ENCODE assay signal across 25 cellular contexts in the genomic region with DNA sequence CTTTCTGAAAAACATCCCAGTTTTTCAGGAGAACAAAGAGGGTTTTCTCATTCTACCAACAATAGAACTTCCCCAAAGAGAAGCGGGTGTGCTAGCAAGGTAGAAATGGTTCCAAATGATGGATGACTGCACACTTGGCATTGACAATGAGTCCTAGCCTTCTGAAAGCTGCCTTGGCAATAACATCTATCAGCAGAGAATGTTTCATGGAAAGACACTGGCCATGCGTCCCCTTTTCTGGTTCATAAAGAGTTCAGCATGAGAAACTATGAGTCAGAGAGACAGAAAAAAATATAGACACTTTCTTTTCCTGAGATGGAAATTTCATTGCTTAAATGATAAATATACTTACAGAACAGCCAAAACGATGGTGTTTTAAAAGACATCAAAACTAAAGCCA.
DNase-seq lines count a peak whose midpoint lies in the region; FAIRE-seq and TF ChIP-seq lines count a peak whose summit lies in the region.
"Had no signal": no experiment of that assay in that cellular context is flagged by ENCODE, and none has a peak within 500 bp of the region (broad histone marks: within the 10 kb centered on the region; RNA-seq: fewer than 3 reads in every experiment).

No MANE protein-coding gene starts in this region.

- TF ChIP-seq CTCF in epithelial cell of proximal tubule (conservative IDR thresholded peaks at IDR 0.05; ENCODE audit: low read depth, low read length): no peak

- peak; percentile 91 for FAIRE-seq in RCC 7860 (lab: Jason Lieb, UNC)
- FAIRE-seq: GM12878, HTR-8/SVneo, K562 had no signal

- in situ Hi-C loops in ACHN (cut with HindIII; ENCODE audit: low pct_ligation_motif_present, low pct_unique_long_range_greater_than_20kb, low sequenced_read_pairs): no loop called here

- H3K4me3 ChIP-seq in epithelial cell of proximal tubule (ENCODE audit: low read depth, low read length): no peak overlapping the region
- H3K4me3 ChIP-seq: BLaER1, GM12878, HAP-1, K562 had no signal

- peak; percentile 14 for DNase-seq in ACHN
- peak; percentile 34 for DNase-seq in RCC 7860 (ENCODE audit: low spot score)
- peak; percentile 56 for DNase-seq in epithelial cell of proximal tubule (ENCODE audit: low read depth)
- peak; percentile 36 for DNase-seq in kidney glomerular epithelial cell (lab: John Stamatoyannopoulos, UW)
- DNase-seq in activated CD8-positive, alpha-beta memory T cell treated with anti-CD3 and anti-CD28 coated beads, Interleukin-2, amount 50 U/mL, for 48 hours: no peak
- DNase-seq in pons (ENCODE audit: low spot score): no peak
- DNase-seq in NCI-H2227 treated with DMSO at 0.1 percent for 48 hours (lab: John Stamatoyannopoulos, UW): no peak
- DNase-seq in NCI-H2171 (lab: John Stamatoyannopoulos, UW): no peak
- DNase-seq: 8988T; CD4-positive, CD25-positive, alpha-beta regulatory T cell; DMS79; EL; GDM1; GOT3; HFFc6; MM.1S; NCI-H2029; NCI-H510A; NCI-H69; SHP77 treated with DMSO at 0.1 percent for 48 hours had no signal

Comparison
In these comparisons a context has a peak if more than half of its experiments do, and no peak if none do; other contexts are left out.
1. DNase-seq: peak in ACHN (single experiment), RCC 7860 (single experiment), epithelial cell of proximal tubule (single experiment) and kidney glomerular epithelial cell (single experiment); none in activated CD8-positive, alpha-beta memory T cell treated with anti-CD3 and anti-CD28 coated beads, Interleukin-2, amount 50 U/mL, for 48 hours (single experiment), pons (single experiment), NCI-H2227 treated with DMSO at 0.1 percent for 48 hours (single experiment) and NCI-H2171 (single experiment).